Comparison of ENCODE assay signal across 28 cellular contexts in the genomic region with DNA sequence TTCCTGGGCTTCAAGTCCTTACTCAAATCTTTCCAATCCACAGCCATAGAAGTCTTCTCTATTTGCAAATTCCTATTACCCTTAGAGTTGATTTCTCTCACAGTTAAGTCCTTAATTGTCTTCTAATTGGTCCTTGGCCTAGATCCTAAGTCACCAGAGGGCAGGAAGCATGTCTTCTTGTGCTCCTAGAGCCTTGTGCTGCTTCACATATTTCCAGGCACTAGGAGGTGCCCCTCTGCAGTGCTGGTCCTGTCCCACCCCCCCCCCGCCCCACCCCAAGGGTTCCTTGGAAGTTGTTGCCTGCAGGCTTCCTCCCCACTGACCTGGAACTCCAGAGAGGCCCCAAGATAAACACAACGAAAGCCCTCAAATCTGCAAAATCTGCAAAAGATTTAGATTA.
"Had no signal": no experiment of that assay in that cellular context is flagged by ENCODE, and none has a peak within 500 bp of the region (broad histone marks: within the 10 kb centered on the region; RNA-seq: fewer than 3 reads in every experiment).

No MANE protein-coding gene starts in this region.

- H3K36me3 ChIP-seq: brain microvascular endothelial cell, gastrocnemius medialis, pancreas, prostate gland, thoracic aorta, upper lobe of left lung, vagina had no signal

- H3K27ac ChIP-seq: brain microvascular endothelial cell, gastrocnemius medialis, hepatocyte, pancreas, prostate gland, thoracic aorta, upper lobe of left lung, vagina had no signal

- FAIRE-seq: astrocyte, keratinocyte, pancreas, small intestine had no signal

- H2AFZ ChIP-seq: hepatocyte had no signal

- ATAC-seq: activated CD8-positive, alpha-beta T cell treated with anti-CD3 and anti-CD28 coated beads for 36 hours; activated T-cell treated with anti-CD3 and anti-CD28 coated beads, Interleukin-2, amount 50 U/mL, for 4 hours; activated T-helper 17 cell treated with anti-CD3 and anti-CD28 coated beads, Interleukin-2, amount 50 U/mL, for 72 hours; effector memory CD8-positive, alpha-beta T cell; gastrocnemius medialis; left colon; naive thymus-derived CD4-positive, alpha-beta T cell; pancreas; sciatic nerve; stimulated activated effector memory CD8-positive, alpha-beta T cell treated with anti-CD3 and anti-CD28 coated beads, Interleukin-12 subunit alpha, Interleukin-12 subunit beta, amount 100 ng/mL, for 72 hours had no signal

- H3K79me2 ChIP-seq: hepatocyte had no signal

- H3K4me3 ChIP-seq: gastrocnemius medialis, hepatocyte, pancreas, prostate gland, thoracic aorta, upper lobe of left lung, vagina had no signal

- H3K9me3 ChIP-seq: gastrocnemius medialis, pancreas, prostate gland, thoracic aorta, upper lobe of left lung, vagina had no signal

- H3K27me3 ChIP-seq: brain microvascular endothelial cell, gastrocnemius medialis, hepatocyte, pancreas, upper lobe of left lung, vagina had no signal

- H3K4me2 ChIP-seq: hepatocyte had no signal

- DNase-seq: activated CD4-positive, alpha-beta T cell treated with anti-CD3 and anti-CD28 coated beads, Interleukin-2, amount 50 U/mL, for 1 hour; activated CD4-positive, CD25-positive, alpha-beta regulatory T cell treated with anti-CD3 and anti-CD28 coated beads, Interleukin-2, amount 50 U/mL, for 72 hours; activated CD8-positive, alpha-beta T cell treated with anti-CD3 and anti-CD28 coated beads for 36 hours; activated gamma-delta T cell treated with Interleukin-2 at 50 U/mL for 16 hours; activated naive CD4-positive, alpha-beta T cell treated with anti-CD3 and anti-CD28 coated beads, Interleukin-2, amount 50 U/mL, for 16 hours; activated T-cell treated with anti-CD3 and anti-CD28 coated beads, Interleukin-2, amount 50 U/mL, for 4 hours; amniotic stem cell; brain microvascular endothelial cell; cortex of kidney; effector memory CD8-positive, alpha-beta T cell; gastrocnemius medialis; left colon; midbrain; naive thymus-derived CD4-positive, alpha-beta T cell; pancreas; retina; small intestine; stimulated activated CD4-positive, alpha-beta T cell treated with anti-CD3 and anti-CD28 coated beads, Interleukin-4, amount 100 ng/mL, for 24 hours; upper lobe of left lung had no signal

- H3K4me1 ChIP-seq: prostate gland had no signal
